In the genomic region with DNA sequence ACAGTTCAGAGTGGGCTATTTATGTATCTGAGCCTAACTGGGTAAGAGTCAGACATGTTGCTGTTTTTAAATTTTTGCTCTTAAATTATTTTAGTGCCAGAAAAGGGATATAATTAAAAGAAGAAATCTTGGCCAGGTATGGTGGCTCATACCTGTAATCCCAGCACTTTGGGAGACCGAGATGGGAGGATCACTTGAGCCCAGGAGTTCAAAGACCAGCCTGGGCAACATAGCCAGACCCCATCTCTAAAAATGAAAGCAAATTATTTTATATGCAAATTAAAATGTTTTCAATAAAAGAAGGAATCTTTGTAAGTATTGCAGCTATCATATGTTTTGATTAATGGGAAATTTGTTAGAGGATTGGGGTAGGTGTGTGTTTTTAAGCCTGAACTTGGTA, we compare ENCODE assay signal across 27 cellular contexts.
"Had no signal": no experiment of that assay in that cellular context is flagged by ENCODE, and none has a peak within 500 bp of the region (broad histone marks: within the 10 kb centered on the region; RNA-seq: fewer than 3 reads in every experiment).

No MANE protein-coding gene starts in this region.

- H3K27ac ChIP-seq: breast epithelium, Peyer's patch had no signal

- H3K9me3 Mint-ChIP-seq: activated naive CD4-positive, alpha-beta T cell treated with anti-CD3 and anti-CD28 coated beads, Interleukin-2, amount 50 U/mL, for 24 hours; WTC11 had no signal

- H3K4me3 ChIP-seq: breast epithelium, MG63, Peyer's patch had no signal

- H3K4me1 ChIP-seq: breast epithelium, Peyer's patch had no signal

- DNase-seq: activated CD4-positive, alpha-beta T cell treated with anti-CD3 and anti-CD28 coated beads for 48 hours; activated CD4-positive, alpha-beta T cell treated with anti-CD3 and anti-CD28 coated beads, Interleukin-2, amount 50 U/mL, for 4 hours; activated CD4-positive, CD25-positive, alpha-beta regulatory T cell treated with anti-CD3 and anti-CD28 coated beads, Interleukin-2, amount 50 U/mL, for 72 hours; activated CD8-positive, alpha-beta memory T cell treated with anti-CD3 and anti-CD28 coated beads for 24 hours; activated effector memory CD4-positive, alpha-beta T cell treated with Interleukin-2 at 50 U/mL for 16 hours; activated naive CD4-positive, alpha-beta T cell; activated T-cell treated with anti-CD3 and anti-CD28 coated beads for 4 hours; caudate nucleus; MG63; MV-4-11; NCI-H1092 treated with DMSO at 0.1 percent for 48 hours; NCI-H1417 treated with DMSO at 0.1 percent for 48 hours; NCI-H1694; NCI-H2029; NCI-H2107; NCI-H2171 treated with DMSO at 0.1 percent for 48 hours; NCI-H226; NCI-H526; NCI-H774; OCI-M1; SHP77 treated with DMSO at 0.1 percent for 48 hours; T-helper 17 cell; T-helper 9 cell had no signal

- H3K4me1 Mint-ChIP-seq: T-helper 17 cell, WTC11 had no signal

- H3K27me3 ChIP-seq: breast epithelium, MG63, Peyer's patch had no signal

- H3K27ac Mint-ChIP-seq: T-helper 17 cell, WTC11 had no signal

- ATAC-seq: T-helper 17 cell had no signal

- H3K9me3 ChIP-seq: breast epithelium, MG63, Peyer's patch had no signal

- H3K4me3 Mint-ChIP-seq: activated naive CD4-positive, alpha-beta T cell treated with anti-CD3 and anti-CD28 coated beads, Interleukin-2, amount 50 U/mL, for 24 hours; T-helper 17 cell; WTC11 had no signal

- H3K27me3 Mint-ChIP-seq: activated naive CD4-positive, alpha-beta T cell treated with anti-CD3 and anti-CD28 coated beads, Interleukin-2, amount 50 U/mL, for 24 hours; T-helper 17 cell had no signal
